In the genomic region with DNA sequence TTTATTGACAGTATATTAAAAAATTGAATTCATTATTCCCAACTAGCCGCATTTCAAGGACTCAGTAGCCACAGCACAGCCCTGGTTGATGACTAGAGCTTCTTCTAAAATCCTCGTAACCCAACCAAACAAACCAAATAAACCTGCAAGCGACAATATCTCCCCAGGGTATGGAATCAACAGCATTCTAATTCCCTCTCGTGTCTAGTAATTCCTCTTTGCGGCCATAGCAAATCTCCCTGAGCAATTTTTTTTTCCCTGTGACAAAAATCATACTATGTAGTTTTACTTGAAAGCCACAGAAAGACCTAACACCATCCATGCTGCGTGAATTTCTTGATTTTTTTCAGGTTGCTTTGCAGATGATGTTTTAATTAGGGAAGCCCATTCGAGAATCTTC, we compare ENCODE assay signal across 19 cellular contexts.
DNase-seq lines count a peak whose midpoint lies in the region; ATAC-seq, FAIRE-seq and TF ChIP-seq lines count a peak whose summit lies in the region.
"Had no signal": no experiment of that assay in that cellular context is flagged by ENCODE, and none has a peak within 500 bp of the region (broad histone marks: within the 10 kb centered on the region; RNA-seq: fewer than 3 reads in every experiment).

No MANE protein-coding gene starts in this region.

- H3K36me3 ChIP-seq in ACC112 (ENCODE audit: insufficient read depth, low read length) (no peaks in the 10 kb centered on the region), RWPE2 (ENCODE audit: low read depth) (no peaks in the 10 kb centered on the region), keratinocyte (ENCODE audit: control insufficient read depth in 2 of 2, extremely low read depth in 1 of 2, insufficient read depth in 2 of 2, low read length in 2 of 2) (no peaks in the 10 kb centered on the region), osteoblast (ENCODE audit: insufficient read depth, low read length) (no peaks in the 10 kb centered on the region)

- DNase-seq in RWPE2 (ENCODE audit: low spot score) (no peak), keratinocyte (ENCODE audit: low read depth, low spot score) (no peak), osteoblast (ENCODE audit: insufficient read length, low spot score, missing footprints) (no peak), cerebellar cortex (ENCODE audit: low spot score) (no peak), ecto neural progenitor cell (ENCODE audit: low spot score) (no peak)
- DNase-seq: DMS79; NCI-H1694; NCI-H2107; NCI-H345; NCI-H69; NK-92 treated with Interleukin-12 subunit alpha and Interleukin-12 subunit beta, amount 100 ng/mL, for 24 hours; OCI-M1 had no signal

- no peak overlapping the region for H3K27ac ChIP-seq in ACC112 (ENCODE audit: low read depth, low read length)
- H3K27ac ChIP-seq in RWPE2 (ENCODE audit: poor library complexity, severe bottlenecking) = peak overlapping the region; percentile 27
- no peak overlapping the region for H3K27ac ChIP-seq in keratinocyte (ENCODE audit: control insufficient read depth, insufficient read depth, low read length)
- no peak overlapping the region for H3K27ac ChIP-seq in osteoblast (ENCODE audit: low read depth, low read length)
- H3K27ac ChIP-seq: C4-2B, HL-60 had no signal

- no peaks in the 10 kb centered on the region for H3K9me1 ChIP-seq in keratinocyte (ENCODE audit: control insufficient read depth, extremely low read depth, insufficient read depth, low read length)

- H3K4me1 ChIP-seq in ACC112 (ENCODE audit: control insufficient read depth, insufficient read depth, low read length, unreplicated experiment) (peaks cover 10% of the 10 kb centered on the region), RWPE2 (ENCODE audit: insufficient read depth, poor library complexity, severe bottlenecking) (peaks cover 5% of the 10 kb centered on the region), keratinocyte (ENCODE audit: control insufficient read depth, extremely low read depth, insufficient read depth, low read length) (no peaks in the 10 kb centered on the region), osteoblast (ENCODE audit: insufficient read depth, low read length) (peaks cover 18% of the 10 kb centered on the region)

- H2AFZ ChIP-seq in ACC112 (ENCODE audit: low read length, unreplicated experiment) (peak overlapping the region; percentile 3), keratinocyte (ENCODE audit: control insufficient read depth, low read length) (no peak overlapping the region), osteoblast (ENCODE audit: low read length) (no peak overlapping the region)

- peak overlapping the region; percentile 0 for H3K4me2 ChIP-seq in keratinocyte (ENCODE audit: control insufficient read depth, extremely low read depth, insufficient read depth, low read depth, low read length)
- peak overlapping the region; percentile 59 for H3K4me2 ChIP-seq in osteoblast (ENCODE audit: insufficient read depth, low read length)

- no peaks in the 10 kb centered on the region for H4K20me1 ChIP-seq in keratinocyte (ENCODE audit: control insufficient read depth, extremely low read depth, insufficient read depth, low read length)
- H4K20me1 ChIP-seq in osteoblast (ENCODE audit: insufficient read depth, low read length) = no peaks in the 10 kb centered on the region

- H3K27me3 ChIP-seq in ACC112 (ENCODE audit: insufficient read depth, low read length) (no peaks in the 10 kb centered on the region), RWPE2 (ENCODE audit: insufficient read depth, poor library complexity, severe bottlenecking) (no peaks in the 10 kb centered on the region), keratinocyte (ENCODE audit: control insufficient read depth, extremely low read depth, insufficient read depth, low read length) (no peaks in the 10 kb centered on the region), osteoblast (ENCODE audit: insufficient read depth, low read length) (no peaks in the 10 kb centered on the region)

- no peak overlapping the region for H3K9ac ChIP-seq in keratinocyte (ENCODE audit: control insufficient read depth, extremely low read depth, insufficient read depth, low read length)

- H3K4me3 ChIP-seq in ACC112 (ENCODE audit: low read depth, low read length) (no peak overlapping the region), RWPE2 (ENCODE audit: severe bottlenecking) (no peak overlapping the region), keratinocyte (ENCODE audit: control insufficient read depth in 2 of 3, extremely low read depth in 1 of 3, insufficient read depth in 2 of 3, low read depth in 1 of 3, low read length in 3 of 3) (no peak overlapping the region), osteoblast (ENCODE audit: insufficient read depth, low read length) (no peak overlapping the region)
- H3K4me3 ChIP-seq: K562 had no signal

- dilution Hi-C loops in keratinocyte (cut with MboI; ENCODE audit: extremely low pct_ligation_motif_present, low sequenced_read_pairs) = no loop called here

- H3K79me2 ChIP-seq in ACC112 (ENCODE audit: control insufficient read depth, insufficient read depth, low read length, unreplicated experiment) (no peaks in the 10 kb centered on the region), keratinocyte (ENCODE audit: control insufficient read depth, insufficient read depth, low read length) (no peaks in the 10 kb centered on the region), osteoblast (ENCODE audit: insufficient read depth, low read length) (no peaks in the 10 kb centered on the region)

- H3K9me3 ChIP-seq in RWPE2 (ENCODE audit: severe bottlenecking) (no peaks in the 10 kb centered on the region), keratinocyte (ENCODE audit: control insufficient read depth, low read depth, low read length) (no peaks in the 10 kb centered on the region), osteoblast (ENCODE audit: low read depth, low read length) (no peaks in the 10 kb centered on the region)

- TF ChIP-seq CTCF in RWPE2 (IDR thresholded peaks at IDR 0.05; ENCODE audit: poor library complexity, severe bottlenecking) (no peak), keratinocyte (optimal IDR thresholded peaks at IDR 0.05 in 1 of 3, IDR thresholded peaks at IDR 0.05 in 1 of 3, conservative IDR thresholded peaks at IDR 0.05 in 1 of 3; ENCODE audit: extremely low read depth in 1 of 3, insufficient read depth in 2 of 3, low read length in 3 of 3) (no peak), osteoblast (IDR thresholded peaks at IDR 0.05; ENCODE audit: extremely low read depth, low read depth, low read length) (no peak)

- FAIRE-seq in keratinocyte (lab: Jason Lieb, UNC) = no peak
- FAIRE-seq: GM12891, K562 had no signal

- no peak for ATAC-seq in RWPE2 (ENCODE audit: low read depth)
- ATAC-seq in GM21825 (IDR thresholded peaks at IDR 0.05; ENCODE audit: unreplicated experiment) = no peak
- no peak for ATAC-seq in HG02678 (IDR thresholded peaks at IDR 0.05; ENCODE audit: unreplicated experiment)
- ATAC-seq: K562 had no signal
